Comparison of ENCODE assay signal across 8 cellular contexts in the genomic region with DNA sequence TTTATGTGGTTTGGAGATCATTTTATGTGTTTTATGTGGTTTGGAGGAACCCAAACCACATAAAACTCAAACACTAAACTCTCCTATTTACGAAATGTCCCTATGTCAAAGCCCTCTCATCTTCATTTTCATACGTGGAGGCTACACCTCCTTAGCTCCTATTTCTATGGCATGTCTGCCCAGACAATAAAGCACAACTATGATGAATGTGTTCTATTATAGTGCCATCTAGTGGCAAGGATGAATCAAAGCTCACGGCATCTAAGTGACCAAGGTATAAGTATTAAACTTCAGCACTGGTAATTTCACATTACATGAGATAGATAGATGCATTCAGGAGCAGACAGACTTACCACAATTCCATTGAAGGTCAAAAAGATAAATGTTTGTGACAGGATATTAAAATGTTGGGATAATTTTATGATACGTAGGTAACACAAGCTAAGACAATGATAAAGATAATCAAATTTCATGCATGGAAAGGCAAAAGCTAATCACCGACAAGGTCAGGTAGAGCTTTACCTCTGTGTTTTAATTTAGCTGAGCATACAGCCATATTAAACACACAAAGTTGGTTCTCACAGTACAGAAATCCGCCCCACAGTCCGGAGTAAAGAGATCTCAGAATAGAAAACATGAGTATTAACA.
DNase-seq lines count a peak whose midpoint lies in the region; ATAC-seq and TF ChIP-seq lines count a peak whose summit lies in the region.

No MANE protein-coding gene starts in this region.

- intact Hi-C loops in lower lobe of right lung (cut with DNase I), result no loop called here

- H3K4me3 ChIP-seq in BJ (ENCODE audit: low read depth, low read length) (no peak overlapping the region), lower lobe of right lung (no peak overlapping the region)

- DNase-seq in BJ (ENCODE audit: low read depth), result no peak
- DNase-seq in NCI-H82 treated with DMSO at 0.1 percent for 48 hours (lab: John Stamatoyannopoulos, UW; ENCODE audit: unreplicated experiment), result peak; percentile 18
- DNase-seq in chondrocyte (ENCODE audit: low spot score), result no peak
- no peak for DNase-seq in lower lobe of right lung
- DNase-seq in NCI-H510A treated with DMSO at 0.1 percent for 48 hours (lab: John Stamatoyannopoulos, UW), result no peak

- peaks cover 30% of the 10 kb centered on the region for H3K27me3 Mint-ChIP-seq in chondrocyte (ENCODE audit: low read depth)

- no peak overlapping the region for H3K4me3 Mint-ChIP-seq in chondrocyte (ENCODE audit: unreplicated experiment)

- CTCF ChIA-PET in BJ (lab: Yijun Ruan, JAX), result interaction anchor here (0.6 to 1.4 kb wide), 4 partner anchors 8 to 1400 kb away, joined by 3 to 4 read pairs (median 4); no protein-coding TSS in a partner anchor

- ATAC-seq in GM18508 (IDR thresholded peaks at IDR 0.05; ENCODE audit: insufficient read depth, unreplicated experiment) (peak; percentile 95), HG02884 (IDR thresholded peaks at IDR 0.05; ENCODE audit: unreplicated experiment) (peak; percentile 89), lower lobe of right lung (peak; percentile 66 to 74), HG03196 (IDR thresholded peaks at IDR 0.05; ENCODE audit: unreplicated experiment) (no peak)

- H3K9me3 Mint-ChIP-seq in chondrocyte (ENCODE audit: low read depth), result no peaks in the 10 kb centered on the region

- H3K27ac Mint-ChIP-seq in chondrocyte (ENCODE audit: unreplicated experiment), result no peak overlapping the region

- H3K36me3 ChIP-seq in BJ (ENCODE audit: control insufficient read depth, insufficient read depth, low read length), result no peaks in the 10 kb centered on the region
- no peaks in the 10 kb centered on the region for H3K36me3 ChIP-seq in lower lobe of right lung

- TF ChIP-seq CTCF in BJ (IDR thresholded peaks at IDR 0.05; ENCODE audit: insufficient read depth, low read depth, low read length), result peak; percentile 54
- peak; percentile 81 for TF ChIP-seq CTCF in chondrocyte (IDR thresholded peaks at IDR 0.05)
- peak; percentile 70 for TF ChIP-seq CTCF in lower lobe of right lung (IDR thresholded peaks at IDR 0.05)

- no peaks in the 10 kb centered on the region for H3K9me3 ChIP-seq in lower lobe of right lung

- peaks cover 13% of the 10 kb centered on the region for H3K4me1 Mint-ChIP-seq in chondrocyte (ENCODE audit: low read depth)

- no peak overlapping the region for H3K27ac ChIP-seq in lower lobe of right lung

- H3K27me3 ChIP-seq in BJ (ENCODE audit: control insufficient read depth, insufficient read depth, low read length) (no peaks in the 10 kb centered on the region), lower lobe of right lung (ENCODE audit: low read depth) (no peaks in the 10 kb centered on the region)

- POLR2A ChIA-PET in BJ (lab: Charles Lee), result no interaction called here

- H3K36me3 Mint-ChIP-seq in chondrocyte (ENCODE audit: low read depth), result no peaks in the 10 kb centered on the region

- H3K4me1 ChIP-seq in lower lobe of right lung, result no peaks in the 10 kb centered on the region
